Comparison of ENCODE assay signal across 8 cellular contexts in the genomic region with DNA sequence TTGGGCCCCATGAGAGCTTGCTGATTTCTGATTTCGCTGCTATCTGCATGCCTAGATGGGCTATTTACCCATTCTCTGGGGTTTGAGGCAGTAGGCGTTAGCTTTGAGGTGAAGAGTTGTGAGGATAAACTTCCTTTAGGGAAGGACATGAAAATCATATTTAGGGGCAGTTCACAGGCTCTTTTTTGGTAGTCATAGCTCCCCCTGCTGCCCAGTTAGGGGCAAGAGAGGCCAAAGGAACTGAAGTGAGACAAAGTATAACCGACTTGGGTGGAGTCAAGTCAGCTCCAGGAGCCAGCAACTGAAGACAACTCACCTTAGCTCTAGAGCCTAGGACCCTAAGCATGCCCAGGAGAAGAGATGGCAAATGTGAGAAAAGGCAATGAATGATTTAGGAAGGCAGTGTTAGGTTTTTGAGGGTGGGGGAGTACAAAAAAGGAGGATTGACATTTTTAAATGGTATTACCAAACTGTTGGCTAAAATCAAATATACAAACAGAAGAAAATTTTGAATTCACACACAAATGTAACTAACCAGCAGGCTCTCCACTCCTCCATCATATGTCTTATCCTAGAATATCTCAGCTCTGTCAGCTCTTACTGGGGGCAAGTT.
DNase-seq lines count a peak whose midpoint lies in the region; ATAC-seq and TF ChIP-seq lines count a peak whose summit lies in the region.

No MANE protein-coding gene starts in this region.

- H3K27ac ChIP-seq in ACC112 (ENCODE audit: low read depth, low read length) (no peak overlapping the region), coronary artery (no peak overlapping the region), lower lobe of right lung (no peak overlapping the region)

- TF ChIP-seq CTCF in coronary artery (IDR thresholded peaks at IDR 0.05) (peak; percentile 47), lower lobe of right lung (IDR thresholded peaks at IDR 0.05) (peak; percentile 80)

- DNase-seq in NCI-H446 (lab: John Stamatoyannopoulos, UW) (peak; percentile 85 to 87), coronary artery (ENCODE audit: low spot score) (no peak), lower lobe of right lung (peak; percentile 52)
- DNase-seq in activated CD4-positive, alpha-beta T cell treated with anti-CD3 and anti-CD28 coated beads for 48 hours, result peak; percentile 43
- DNase-seq in stimulated activated CD8-positive, alpha-beta memory T cell treated with anti-CD3 and anti-CD28 coated beads, Interleukin-15, amount 100 ng/mL, for 1 hour (ENCODE audit: low read depth), result peak; percentile 15

- H3K27me3 ChIP-seq in ACC112 (ENCODE audit: insufficient read depth, low read length) (no peaks in the 10 kb centered on the region), lower lobe of right lung (ENCODE audit: low read depth) (no peaks in the 10 kb centered on the region)

- no peak overlapping the region for H3K4me3 ChIP-seq in ACC112 (ENCODE audit: low read depth, low read length)
- H3K4me3 ChIP-seq in coronary artery, result no peak overlapping the region
- no peak overlapping the region for H3K4me3 ChIP-seq in lower lobe of right lung

- no peaks in the 10 kb centered on the region for H3K9me3 ChIP-seq in lower lobe of right lung

- ATAC-seq in GM18858 (IDR thresholded peaks at IDR 0.05; ENCODE audit: unreplicated experiment), result peak; percentile 84
- ATAC-seq in HG03175 (IDR thresholded peaks at IDR 0.05; ENCODE audit: unreplicated experiment), result peak; percentile 82
- peak; percentile 87 to 89 for ATAC-seq in lower lobe of right lung

- intact Hi-C loops in lower lobe of right lung (cut with DNase I), result no loop called here

- H2AFZ ChIP-seq in ACC112 (ENCODE audit: low read length, unreplicated experiment), result peak overlapping the region; percentile 77

- H3K4me1 ChIP-seq in ACC112 (ENCODE audit: control insufficient read depth, insufficient read depth, low read length, unreplicated experiment), result peaks cover 24% of the 10 kb centered on the region
- no peaks in the 10 kb centered on the region for H3K4me1 ChIP-seq in lower lobe of right lung

- H3K36me3 ChIP-seq in ACC112 (ENCODE audit: insufficient read depth, low read length), result no peaks in the 10 kb centered on the region
- no peaks in the 10 kb centered on the region for H3K36me3 ChIP-seq in lower lobe of right lung

- H3K79me2 ChIP-seq in ACC112 (ENCODE audit: control insufficient read depth, insufficient read depth, low read length, unreplicated experiment), result no peaks in the 10 kb centered on the region
